8 cellular contexts compared by ENCODE assay signal in the genomic region with DNA sequence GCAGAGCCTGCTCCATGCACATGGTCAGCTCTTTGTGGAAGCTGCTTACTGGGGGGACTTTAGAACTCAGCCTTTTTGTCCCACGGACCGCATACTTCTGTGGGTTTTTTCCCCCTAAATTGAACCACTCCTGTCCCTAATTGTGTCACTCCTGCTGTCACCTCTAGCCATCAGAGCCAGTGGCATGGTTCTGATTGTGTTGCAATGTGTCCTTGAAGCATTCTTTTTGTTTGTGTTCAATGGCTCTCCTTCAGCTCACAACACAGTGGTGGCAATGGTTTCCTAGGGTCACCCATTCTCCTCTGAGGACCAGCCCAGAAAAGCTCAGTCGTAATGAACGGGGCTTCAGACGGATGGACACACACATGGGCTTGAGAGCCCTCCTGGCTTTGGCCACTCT.
"Had no signal": no experiment of that assay in that cellular context is flagged by ENCODE, and none has a peak within 500 bp of the region (broad histone marks: within the 10 kb centered on the region; RNA-seq: fewer than 3 reads in every experiment).

No MANE protein-coding gene starts in this region.

- H3K27ac Mint-ChIP-seq: H9 had no signal

- DNase-seq: GOT3, H9, HCEC 1CT, IMR-90, KBM-7 had no signal

- FAIRE-seq: H54 had no signal

- H3K4me3 Mint-ChIP-seq: H9 had no signal

- H3K4me2 ChIP-seq: KMS-11 had no signal

- H3K9me3 Mint-ChIP-seq: H9 had no signal

- H3K27ac ChIP-seq: HL-60, KMS-11 had no signal

- H3K9ac ChIP-seq: KMS-11 had no signal
